ENCODE assay signal across 16 cellular contexts in the genomic region with DNA sequence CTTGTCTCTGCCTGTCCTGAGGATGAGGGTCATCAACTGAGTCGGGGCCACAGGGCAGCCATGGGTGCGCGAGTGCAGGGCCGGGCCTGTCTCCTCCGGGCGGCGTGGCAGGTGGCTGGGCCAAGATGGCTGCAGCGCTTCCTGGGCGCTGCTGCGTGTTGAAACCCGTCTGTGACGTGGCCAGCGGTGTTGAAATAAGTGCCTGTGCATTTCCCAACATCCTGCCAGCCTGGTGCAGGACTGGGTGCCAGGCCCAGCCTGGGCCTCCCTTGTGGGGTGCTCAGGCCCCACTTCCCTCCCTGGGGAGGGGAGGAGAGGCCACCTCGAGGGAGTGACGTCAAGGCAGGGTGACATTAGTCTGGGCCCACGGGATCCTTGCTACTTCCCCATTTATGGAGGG. TPM values are rescaled to one million over a fixed set of nuclear protein-coding genes. Genes with fewer than 3 reads are reported as not detected.
A peak's percentile ranks its signal among the peaks of the same experiment; 100 is the strongest.
DNase-seq lines count a peak whose midpoint lies in the region; ATAC-seq, FAIRE-seq and TF ChIP-seq lines count a peak whose summit lies in the region.
"Had no signal": no experiment of that assay in that cellular context is flagged by ENCODE, and none has a peak within 500 bp of the region (broad histone marks: within the 10 kb centered on the region; RNA-seq: fewer than 3 reads in every experiment).

No MANE protein-coding gene starts in this region.

- intact Hi-C loops in Right ventricle myocardium superior (cut with DNase I): loop anchor here (5.0 to 10.0 kb wide), 2 partner anchors 44 to 63 kb away; a partner anchor contains a TSS

- peaks cover 59% of the 10 kb centered on the region for H3K79me2 ChIP-seq in parathyroid adenoma

- TF ChIP-seq POLR2A in A549 (IDR thresholded peaks at IDR 0.05; ENCODE audit: low read length): no peak

- DNase-seq in A549 (ENCODE audit: low read depth in 1 of 2, low spot score in 1 of 2) (no peak), Right ventricle myocardium superior (peak; percentile 91), endodermal cell (no peak), SW480 (ENCODE audit: low spot score) (no peak)
- no peak for DNase-seq in stimulated activated CD4-positive, alpha-beta T cell treated with anti-CD3 and anti-CD28 coated beads, Interleukin-2, amount 100 ng/mL, for 24 hours
- DNase-seq: activated T-cell treated with anti-CD3 and anti-CD28 coated beads, Interleukin-2, amount 50 U/mL, for 72 hours; EL; H9; MM.1S; NK-92 treated with Interleukin-12 subunit alpha and Interleukin-12 subunit beta, amount 100 ng/mL, for 24 hours had no signal

- no peak overlapping the region for H2AFZ ChIP-seq in parathyroid adenoma
- H2AFZ ChIP-seq: neural progenitor cell had no signal

- H3K27me3 Mint-ChIP-seq in endodermal cell (ENCODE audit: insufficient read depth): no peaks in the 10 kb centered on the region

- CTCF ChIA-PET in A549 (lab: Yijun Ruan, JAX): interaction anchor here (1.1 to 1.5 kb wide), 2 partner anchors 11 to 42 kb away, joined by 3 read pairs; no protein-coding TSS in a partner anchor

- no peak for TF ChIP-seq EP300 in A549 (IDR thresholded peaks at IDR 0.05)

- H3K36me3 ChIP-seq in parathyroid adenoma (ENCODE audit: control insufficient read depth, insufficient read depth, low read length) (no peaks in the 10 kb centered on the region), endodermal cell (ENCODE audit: control insufficient read depth, insufficient read depth, low read length) (no peaks in the 10 kb centered on the region)
- H3K36me3 ChIP-seq: neural progenitor cell had no signal

- H3K4me1 Mint-ChIP-seq in endodermal cell: peaks cover 6% of the 10 kb centered on the region

- H3K27ac ChIP-seq in A549: peak overlapping the region; percentile 93 to 97; a peak in 4 of 6 replicates
- peak overlapping the region; percentile 57 for H3K27ac ChIP-seq in adipose tissue (ENCODE audit: low read depth, low read length)
- H3K27ac ChIP-seq in parathyroid adenoma: peak overlapping the region; percentile 42
- H3K27ac ChIP-seq in endodermal cell (ENCODE audit: low read depth, low read length): no peak overlapping the region
- H3K27ac ChIP-seq: 22Rv1, neural progenitor cell had no signal

- H3K27ac Mint-ChIP-seq in endodermal cell: no peak overlapping the region
- H3K27ac Mint-ChIP-seq: activated T-cell treated with anti-CD3 and anti-CD28 coated beads, Interleukin-2, amount 50 U/mL, for 72 hours had no signal

- no peaks in the 10 kb centered on the region for H3K36me3 Mint-ChIP-seq in endodermal cell (ENCODE audit: low read depth)
- H3K36me3 Mint-ChIP-seq: neural progenitor cell had no signal

- TF ChIP-seq CTCF in A549 (IDR thresholded peaks at IDR 0.05) (no peak), parathyroid adenoma (IDR thresholded peaks at IDR 0.05) (no peak), endodermal cell (conservative IDR thresholded peaks at IDR 0.05) (no peak)

- no peak overlapping the region for H3K4me3 ChIP-seq in A549
- H3K4me3 ChIP-seq in parathyroid adenoma (ENCODE audit: low read depth, low read length): no peak overlapping the region
- no peak overlapping the region for H3K4me3 ChIP-seq in endodermal cell (ENCODE audit: low read length)
- H3K4me3 ChIP-seq: neural progenitor cell had no signal

- H3K9me3 Mint-ChIP-seq in endodermal cell: no peaks in the 10 kb centered on the region
- H3K9me3 Mint-ChIP-seq: activated T-cell treated with anti-CD3 and anti-CD28 coated beads, Interleukin-2, amount 50 U/mL, for 72 hours; H9; neural progenitor cell had no signal

- H3K27me3 ChIP-seq in parathyroid adenoma (ENCODE audit: control insufficient read depth, insufficient read depth, low read length) (no peaks in the 10 kb centered on the region), endodermal cell (ENCODE audit: control insufficient read depth, insufficient read depth, low read length, poor library complexity, severe bottlenecking) (no peaks in the 10 kb centered on the region)
- H3K27me3 ChIP-seq: neural progenitor cell had no signal

- ATAC-seq in A549 (no peak), Right ventricle myocardium superior (ENCODE audit: poor library complexity) (peak; percentile 2), GM19397 (IDR thresholded peaks at IDR 0.05; ENCODE audit: unreplicated experiment) (no peak)
- ATAC-seq: activated T-cell treated with anti-CD3 and anti-CD28 coated beads, Interleukin-2, amount 50 U/mL, for 72 hours had no signal

- no peak for TF ChIP-seq RAD21 in A549 (conservative IDR thresholded peaks at IDR 0.05 in 1 of 2, IDR thresholded peaks at IDR 0.05 in 1 of 2)

- H3K9ac ChIP-seq in parathyroid adenoma (no peak overlapping the region), endodermal cell (ENCODE audit: extremely low read depth, low read length, poor library complexity, severe bottlenecking) (no peak overlapping the region)
- H3K9ac ChIP-seq: neural progenitor cell had no signal

- WGBS in A549 (ENCODE audit: missing lambda C conversion rate): 83% methylated on average over 9 of the region's 16 CpGs
- 46 to 84% (median 52%) methylated on average over 11 to 16 of the region's 16 CpGs for WGBS in adipose tissue, 3 donors
- WGBS in endodermal cell (ENCODE audit: insufficient coverage in 1 of 2, insufficient read length in 1 of 2), 2 experiments: 96% methylated on average over 10 to 16 of the region's 16 CpGs

- H3K4me3 Mint-ChIP-seq in endodermal cell: no peak overlapping the region
- H3K4me3 Mint-ChIP-seq: activated T-cell treated with anti-CD3 and anti-CD28 coated beads, Interleukin-2, amount 50 U/mL, for 72 hours; H9; neural progenitor cell had no signal

- H3K4me1 ChIP-seq in A549 (peaks cover 56% of the 10 kb centered on the region), parathyroid adenoma (peaks cover 66% of the 10 kb centered on the region), endodermal cell (ENCODE audit: control insufficient read depth, insufficient read depth, low read length) (peaks cover 5% of the 10 kb centered on the region)

- H3K4me2 ChIP-seq in A549: no peak overlapping the region
- H3K4me2 ChIP-seq in parathyroid adenoma (ENCODE audit: low read length): no peak overlapping the region
- H3K4me2 ChIP-seq: neural progenitor cell had no signal

- POLR2A ChIA-PET in A549 (lab: Yijun Ruan, JAX): no interaction called here

- H3K9me3 ChIP-seq in A549: no peaks in the 10 kb centered on the region
- H3K9me3 ChIP-seq in parathyroid adenoma (ENCODE audit: control insufficient read depth, low read length): no peaks in the 10 kb centered on the region
- no peaks in the 10 kb centered on the region for H3K9me3 ChIP-seq in endodermal cell (ENCODE audit: control insufficient read depth, low read length)

- FAIRE-seq in A549 (lab: Jason Lieb, UNC): no peak
- FAIRE-seq: TTC549 had no signal

TF ChIP-seq in A549, 52 proteins besides CTCF, POLR2A, EP300 and RAD21:
- TF ChIP-seq, protein P1, sequence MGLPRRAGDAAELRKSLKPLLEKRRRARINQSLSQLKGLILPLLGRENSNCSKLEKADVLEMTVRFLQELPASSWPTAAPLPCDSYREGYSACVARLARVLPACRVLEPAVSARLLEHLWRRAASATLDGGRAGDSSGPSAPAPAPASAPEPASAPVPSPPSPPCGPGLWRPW (IDR thresholded peaks at IDR 0.05): no peak
- TF ChIP-seq, protein P2, sequence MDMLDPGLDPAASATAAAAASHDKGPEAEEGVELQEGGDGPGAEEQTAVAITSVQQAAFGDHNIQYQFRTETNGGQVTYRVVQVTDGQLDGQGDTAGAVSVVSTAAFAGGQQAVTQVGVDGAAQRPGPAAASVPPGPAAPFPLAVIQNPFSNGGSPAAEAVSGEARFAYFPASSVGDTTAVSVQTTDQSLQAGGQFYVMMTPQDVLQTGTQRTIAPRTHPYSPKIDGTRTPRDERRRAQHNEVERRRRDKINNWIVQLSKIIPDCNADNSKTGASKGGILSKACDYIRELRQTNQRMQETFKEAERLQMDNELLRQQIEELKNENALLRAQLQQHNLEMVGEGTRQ (IDR thresholded peaks at IDR 0.05): no peak

RNA-seq across cellular contexts. Expression of a gene that starts 45.5 kb away (rescaled TPM):
- polyA plus RNA-seq in A549 (2011; rRNA removed) (6.6 and 10.2 TPM in 2 replicates), A549 (2017; fragmentation: RNase III; extraction: RNeasy Plus Mini Kit Qiagen cat#74134 plus additional on column Dnase treatment) (22.0 to 23.9 TPM (median 22.5 TPM) in 3 replicates), adipose tissue (100 to 1,000 TPM in 1 of 3 donors, 10 to 100 TPM in 2; 30.9 to 114 (median 69.4) TPM)
- polyA plus RNA-seq in A549 (2012; cell fraction: cytosol; rRNA removed): 16.7 and 21.8 TPM in 2 replicates
- 25.5 and 28.7 TPM in 2 replicates for polyA plus RNA-seq in A549 (2012; cell fraction: nucleus; rRNA removed)
- 8.2 and 12.5 TPM in 2 replicates for polyA minus RNA-seq in A549 (2011; rRNA and poly(A)+ RNA removed)
- total RNA-seq in Right ventricle myocardium superior (89.0 TPM), endodermal cell (10 to 100 TPM; 58.3 to 70.6 TPM)
- polyA plus RNA-seq in endodermal cell (2013, experiment 1 of 2): 37.4 TPM
- 33.9 TPM for polyA plus RNA-seq in endodermal cell (2013, experiment 2 of 2)
